ENCODE assay signal across 8 cellular contexts in the genomic region with DNA sequence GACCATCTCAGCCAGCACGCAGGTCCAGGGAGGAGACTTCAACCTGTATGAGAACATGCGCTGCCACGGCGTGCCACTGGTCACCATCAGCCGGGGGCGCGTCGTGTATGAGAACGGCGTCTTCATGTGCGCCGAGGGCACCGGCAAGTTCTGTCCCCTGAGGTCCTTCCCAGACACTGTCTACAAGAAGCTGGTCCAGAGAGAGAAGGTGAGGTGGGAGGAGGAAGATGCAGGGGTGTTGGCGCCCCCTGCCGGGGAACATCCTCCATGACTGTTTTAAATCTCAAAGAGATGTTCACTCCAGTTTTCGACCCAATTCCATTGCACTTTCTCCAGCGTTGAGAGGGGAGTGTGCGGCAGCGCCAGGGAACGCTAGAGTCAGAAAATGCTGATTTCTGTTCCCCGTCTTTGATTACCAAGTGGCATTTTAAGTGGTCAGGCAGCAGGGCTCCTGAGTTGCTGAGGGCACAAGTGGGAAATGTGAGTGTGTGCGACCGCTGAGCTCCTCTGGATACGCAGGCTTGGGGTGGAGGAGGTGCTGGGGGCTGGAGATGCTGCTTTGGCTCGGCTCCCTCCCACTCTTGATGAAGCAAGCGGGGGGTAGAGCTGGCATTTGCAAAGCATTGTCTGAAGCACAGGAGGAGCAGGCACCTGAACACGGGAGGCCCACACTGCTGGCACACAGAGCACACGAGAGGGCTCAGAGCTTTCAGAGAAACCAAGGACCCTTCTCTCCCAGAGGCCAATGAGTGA. TPM values are rescaled to one million over a fixed set of nuclear protein-coding genes. Genes with fewer than 3 reads are reported as not detected.
DNase-seq lines count a peak whose midpoint lies in the region; ATAC-seq, FAIRE-seq and TF ChIP-seq lines count a peak whose summit lies in the region.

No MANE protein-coding gene starts in this region.

- H3K9me3 ChIP-seq in DOHH2 (ENCODE audit: control insufficient read depth, insufficient read depth, low read length) (no peaks in the 10 kb centered on the region), T-helper 17 cell (ENCODE audit: control insufficient read depth, low read length, poor library complexity, severe bottlenecking) (no peaks in the 10 kb centered on the region), small intestine (ENCODE audit: control insufficient read depth, low read depth) (no peaks in the 10 kb centered on the region)

- FAIRE-seq in small intestine (lab: Jason Lieb, UNC), result no peak

- H3K4me3 ChIP-seq in DOHH2 (ENCODE audit: low read length) (no peak overlapping the region), small intestine (ENCODE audit: low read depth in 1 of 2, low read length in 2 of 2) (no peak overlapping the region)

- H3K36me3 Mint-ChIP-seq in T-helper 17 cell (ENCODE audit: low read depth), result no peaks in the 10 kb centered on the region

- H3K4me1 ChIP-seq in DOHH2 (ENCODE audit: control insufficient read depth, low read length) (no peaks in the 10 kb centered on the region), small intestine (ENCODE audit: control insufficient read depth in 2 of 2, insufficient read depth in 1 of 2, low read depth in 1 of 2, low read length in 1 of 2) (no peaks in the 10 kb centered on the region)

- DNase-seq in Kasumi-1 (lab: John Stamatoyannopoulos, UW) (peak; percentile 57 to 64), T-helper 17 cell (peak; percentile 34 to 40 (median 34)), astrocyte of the hippocampus (ENCODE audit: low read depth, low spot score) (peak; percentile 79), iPS DF 19.7 (ENCODE audit: low read depth, low spot score) (peak; percentile 67), small intestine (peak; percentile 51)

- H3K36me3 ChIP-seq in DOHH2 (ENCODE audit: control insufficient read depth, low read length) (no peaks in the 10 kb centered on the region), small intestine (ENCODE audit: control insufficient read depth in 2 of 2, insufficient read depth in 2 of 2, low read length in 2 of 2) (no peaks in the 10 kb centered on the region)

- H4K20me1 ChIP-seq in DOHH2 (ENCODE audit: control insufficient read depth, insufficient read depth, low read depth, low read length), result no peaks in the 10 kb centered on the region

- no peaks in the 10 kb centered on the region for H3K9me2 ChIP-seq in DOHH2 (replicated peaks; ENCODE audit: control insufficient read depth, low read length)

- H3K27ac Mint-ChIP-seq in T-helper 17 cell, result no peak overlapping the region

- peak; percentile 76 for TF ChIP-seq CTCF in DOHH2 (IDR thresholded peaks at IDR 0.05; ENCODE audit: low read depth, low read length, poor library complexity, severe bottlenecking)

- H3K4me2 ChIP-seq in DOHH2 (ENCODE audit: low read length), result no peak overlapping the region

- peaks cover 4% of the 10 kb centered on the region for H3K4me1 Mint-ChIP-seq in T-helper 17 cell

- H3K27ac ChIP-seq in DOHH2 (ENCODE audit: low read depth, low read length) (no peak overlapping the region), small intestine (ENCODE audit: low read depth in 1 of 2, low read length in 1 of 2) (no peak overlapping the region)

- peaks cover 33% of the 10 kb centered on the region for H3K27me3 Mint-ChIP-seq in T-helper 17 cell

- H3F3A ChIP-seq in DOHH2 (ENCODE audit: control insufficient read depth, insufficient read depth), result no peaks in the 10 kb centered on the region

- no peaks in the 10 kb centered on the region for H3K79me2 ChIP-seq in DOHH2 (ENCODE audit: control insufficient read depth, low read length)

- no peak overlapping the region for H3K4me3 Mint-ChIP-seq in T-helper 17 cell

- ATAC-seq in T-helper 17 cell, result peak; percentile 63
- ATAC-seq in GM21423 (IDR thresholded peaks at IDR 0.05; ENCODE audit: unreplicated experiment), result no peak
- no peak for ATAC-seq in HG03457 (IDR thresholded peaks at IDR 0.05; ENCODE audit: unreplicated experiment)

- H3K27me3 ChIP-seq in DOHH2 (ENCODE audit: control insufficient read depth, low read length) (no peaks in the 10 kb centered on the region), small intestine (ENCODE audit: control insufficient read depth in 2 of 2, insufficient read depth in 2 of 2, low read length in 2 of 2) (peaks cover 0 to 2% of the 10 kb centered on the region in 2 donors)

- WGBS in small intestine, 3 donors, result 24 to 32% (median 26%) methylated on average over 28 of the region's 28 CpGs

RNA-seq across cellular contexts. Expression of gene MAPRE3, which starts 27.7 kb away (rescaled TPM):
- 1 to 10 TPM; 5.0 to 5.8 TPM for total RNA-seq in T-helper 17 cell
- 10 to 100 TPM in 1 of 3 donors, 1 to 10 TPM in 2; 2.9 to 11.1 (median 3.0) TPM for polyA plus RNA-seq in small intestine
